In genomic region chr19:4467835-4468234, GRCh38 we compare ENCODE assay signal across 25 cellular contexts. TPM values are rescaled to one million over a fixed set of nuclear protein-coding genes. Genes with fewer than 3 reads are reported as not detected.
"Had no signal": no experiment of that assay in that cellular context is flagged by ENCODE, and none has a peak within 500 bp of the region (broad histone marks: within the 10 kb centered on the region; RNA-seq: fewer than 3 reads in every experiment).

No MANE protein-coding gene starts in this region.

- H3K4me1 ChIP-seq: colonic mucosa, lower lobe of right lung had no signal

- H3K9me3 Mint-ChIP-seq: dendritic cell treated with granulocyte-macrophage colony-stimulating factor and Interleukin-4, amounts not matched to agents 40 ng/mL and 50 ng/mL, for 4 days; effector memory CD8-positive, alpha-beta T cell; endodermal cell; naive thymus-derived CD4-positive, alpha-beta T cell had no signal

- H3K9me3 ChIP-seq: colonic mucosa, esophagus squamous epithelium, gastrocnemius medialis, heart right ventricle, left lung, lower lobe of right lung had no signal

- H3K27ac ChIP-seq: colonic mucosa, epithelial cell of prostate, esophagus squamous epithelium, gastrocnemius medialis, heart right ventricle, left lung, lower lobe of right lung had no signal

- H3K36me3 ChIP-seq: colonic mucosa, esophagus squamous epithelium, gastrocnemius medialis, heart right ventricle, left lung, lower lobe of right lung had no signal

- H3K27me3 Mint-ChIP-seq: dendritic cell treated with granulocyte-macrophage colony-stimulating factor and Interleukin-4, amounts not matched to agents 40 ng/mL and 50 ng/mL, for 4 days; effector memory CD8-positive, alpha-beta T cell; naive thymus-derived CD4-positive, alpha-beta T cell had no signal

- H3K36me3 Mint-ChIP-seq: naive thymus-derived CD4-positive, alpha-beta T cell had no signal

- ATAC-seq: effector memory CD8-positive, alpha-beta T cell; esophagus mucosa; gastrocnemius medialis; heart right ventricle; left cardiac atrium; left lung; left ventricle myocardium superior; lower lobe of right lung; naive thymus-derived CD4-positive, alpha-beta T cell had no signal

- H3K4me3 ChIP-seq: colonic mucosa, esophagus squamous epithelium, gastrocnemius medialis, heart right ventricle, left lung, lower lobe of right lung had no signal

- H3K4me3 Mint-ChIP-seq: dendritic cell treated with granulocyte-macrophage colony-stimulating factor and Interleukin-4, amounts not matched to agents 40 ng/mL and 50 ng/mL, for 4 days; effector memory CD8-positive, alpha-beta T cell; endodermal cell; naive thymus-derived CD4-positive, alpha-beta T cell had no signal

- H3K27me3 ChIP-seq: colonic mucosa, esophagus squamous epithelium, gastrocnemius medialis, heart right ventricle, left lung had no signal

- H3K4me1 Mint-ChIP-seq: endodermal cell had no signal

- DNase-seq: colonic mucosa; cortex of kidney; effector CD8-positive, alpha-beta T cell; effector memory CD8-positive, alpha-beta T cell; endodermal cell; erythroblast; esophagus squamous epithelium; foreskin fibroblast; foreskin melanocyte; gastrocnemius medialis; glutamatergic neuron; head of caudate nucleus; heart right ventricle; hippocampal formation; left cardiac atrium; left lung; left ventricle myocardium superior; lower lobe of right lung; mesendoderm; midbrain; naive thymus-derived CD4-positive, alpha-beta T cell had no signal

- H3K27ac Mint-ChIP-seq: dendritic cell treated with granulocyte-macrophage colony-stimulating factor and Interleukin-4, amounts not matched to agents 40 ng/mL and 50 ng/mL, for 4 days; effector memory CD8-positive, alpha-beta T cell; endodermal cell; naive thymus-derived CD4-positive, alpha-beta T cell had no signal

RNA-seq across cellular contexts. Expression of gene PLIN4, which starts 50.5 kb away (rescaled TPM):
- polyA plus RNA-seq: keratinocyte had no signal
